ENCODE assay signal across 29 cellular contexts in genomic region chr9:114151426-114151956, GRCh38. TPM values are rescaled to one million over a fixed set of nuclear protein-coding genes. Genes with fewer than 3 reads are reported as not detected.
"Had no signal": no experiment of that assay in that cellular context is flagged by ENCODE, and none has a peak within 500 bp of the region (broad histone marks: within the 10 kb centered on the region; RNA-seq: fewer than 3 reads in every experiment).

No MANE protein-coding gene starts in this region.

- H3K27me3 ChIP-seq: hepatocyte had no signal

- H3K4me3 ChIP-seq: ascending aorta, coronary artery, gastroesophageal sphincter, hepatocyte, smooth muscle cell, stomach, tibial artery had no signal

- H3K9ac ChIP-seq: parathyroid adenoma had no signal

- ATAC-seq: activated CD4-positive, CD25-positive, alpha-beta regulatory T cell treated with anti-CD3 and anti-CD28 coated beads, Interleukin-2, amount 50 U/mL, for 24 hours; effector memory CD8-positive, alpha-beta T cell; gastroesophageal sphincter; stimulated activated memory B cell treated with anti-CD40 and anti-IgM and Interleukin-4, amounts not matched to agents 10 μg/mL and 1 μg/mL and 100 μg/mL, for 72 hours; T-helper 17 cell had no signal

- H2AFZ ChIP-seq: hepatocyte, parathyroid adenoma had no signal

- H3K27ac ChIP-seq: ascending aorta, coronary artery, gastroesophageal sphincter, hepatocyte, parathyroid adenoma, stomach, tibial artery, WERI-Rb-1 had no signal

- H3K4me2 ChIP-seq: hepatocyte, smooth muscle cell had no signal

- DNase-seq: activated CD4-positive, alpha-beta T cell treated with anti-CD3 and anti-CD28 coated beads for 48 hours; activated CD4-positive, alpha-beta T cell treated with anti-CD3 and anti-CD28 coated beads, Interleukin-2, amount 50 U/mL, for 48 hours; activated CD8-positive, alpha-beta memory T cell treated with anti-CD3 and anti-CD28 coated beads for 24 hours; activated effector memory CD4-positive, alpha-beta T cell treated with Interleukin-2 at 50 U/mL for 16 hours; activated naive CD4-positive, alpha-beta T cell treated with Interleukin-2 at 50 U/mL for 16 hours; effector memory CD8-positive, alpha-beta T cell; islet precursor cell; mammary epithelial cell; naive B cell; nephron progenitor cell; stimulated activated CD4-positive, alpha-beta T cell treated with anti-CD3 and anti-CD28 coated beads, Interleukin-1b, Interleukin-23, amount 100 ng/mL, for 48 hours; stimulated activated CD4-positive, alpha-beta T cell treated with anti-CD3 and anti-CD28 coated beads, Interleukin-4, amount 100 ng/mL, for 4 hours; stimulated activated CD8-positive, alpha-beta memory T cell treated with anti-CD3 and anti-CD28 coated beads, Interleukin-4, amount 100 ng/mL, for 48 hours; stomach; T-helper 17 cell; T1000; tibial artery; WERI-Rb-1 had no signal

- H3K4me1 ChIP-seq: parathyroid adenoma had no signal

- H3K36me3 ChIP-seq: ascending aorta, gastroesophageal sphincter, stomach, tibial artery, WERI-Rb-1 had no signal

- H3K9me3 ChIP-seq: ascending aorta, gastroesophageal sphincter, stomach, tibial artery had no signal

RNA-seq across cellular contexts. Expression of gene KIF12, which starts 52.4 kb away (rescaled TPM):
- total RNA-seq: ascending aorta, cardiac septum, fibroblast of lung, fibroblast of villous mesenchyme, gastroesophageal sphincter, smooth muscle cell, T-helper 17 cell had no signal
- polyA plus RNA-seq: fibroblast of lung, smooth muscle cell had no signal
